ENCODE assay signal across 1 cellular context in the genomic region with DNA sequence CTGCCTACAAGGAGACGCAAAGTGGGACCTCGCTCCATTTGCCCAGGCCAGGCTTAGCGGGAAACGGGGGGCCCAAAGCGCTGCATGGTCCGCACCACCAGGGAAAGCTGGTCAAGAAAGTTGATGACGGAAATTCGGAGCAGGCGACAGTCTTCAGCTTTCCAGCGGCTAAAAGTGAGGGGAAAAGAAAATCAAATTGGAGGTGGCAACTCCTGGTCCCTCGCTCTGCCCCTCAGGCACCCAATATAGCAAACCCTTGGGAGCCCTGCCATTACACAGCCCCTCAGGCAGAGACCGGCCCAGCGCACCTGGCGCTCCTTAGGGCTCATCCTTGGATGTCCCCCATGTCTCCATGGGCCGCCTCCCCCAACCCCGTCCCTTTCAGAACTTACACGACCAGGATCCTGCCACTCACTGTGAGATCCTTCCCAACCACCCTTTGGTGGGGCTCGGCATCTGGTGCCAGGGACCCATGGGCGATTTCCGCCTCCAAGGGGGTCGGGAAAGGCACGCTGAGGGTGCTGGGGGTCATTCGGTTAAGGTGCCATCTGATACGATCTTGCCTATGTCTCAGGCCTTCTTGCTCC.
TF ChIP-seq lines count a peak whose summit lies in the region.

No MANE protein-coding gene starts in this region.

TF ChIP-seq in liver, 16 proteins besides CTCF, POLR2A, EP300 and RAD21 (continued from another document):
- TF ChIP-seq, protein P1, sequence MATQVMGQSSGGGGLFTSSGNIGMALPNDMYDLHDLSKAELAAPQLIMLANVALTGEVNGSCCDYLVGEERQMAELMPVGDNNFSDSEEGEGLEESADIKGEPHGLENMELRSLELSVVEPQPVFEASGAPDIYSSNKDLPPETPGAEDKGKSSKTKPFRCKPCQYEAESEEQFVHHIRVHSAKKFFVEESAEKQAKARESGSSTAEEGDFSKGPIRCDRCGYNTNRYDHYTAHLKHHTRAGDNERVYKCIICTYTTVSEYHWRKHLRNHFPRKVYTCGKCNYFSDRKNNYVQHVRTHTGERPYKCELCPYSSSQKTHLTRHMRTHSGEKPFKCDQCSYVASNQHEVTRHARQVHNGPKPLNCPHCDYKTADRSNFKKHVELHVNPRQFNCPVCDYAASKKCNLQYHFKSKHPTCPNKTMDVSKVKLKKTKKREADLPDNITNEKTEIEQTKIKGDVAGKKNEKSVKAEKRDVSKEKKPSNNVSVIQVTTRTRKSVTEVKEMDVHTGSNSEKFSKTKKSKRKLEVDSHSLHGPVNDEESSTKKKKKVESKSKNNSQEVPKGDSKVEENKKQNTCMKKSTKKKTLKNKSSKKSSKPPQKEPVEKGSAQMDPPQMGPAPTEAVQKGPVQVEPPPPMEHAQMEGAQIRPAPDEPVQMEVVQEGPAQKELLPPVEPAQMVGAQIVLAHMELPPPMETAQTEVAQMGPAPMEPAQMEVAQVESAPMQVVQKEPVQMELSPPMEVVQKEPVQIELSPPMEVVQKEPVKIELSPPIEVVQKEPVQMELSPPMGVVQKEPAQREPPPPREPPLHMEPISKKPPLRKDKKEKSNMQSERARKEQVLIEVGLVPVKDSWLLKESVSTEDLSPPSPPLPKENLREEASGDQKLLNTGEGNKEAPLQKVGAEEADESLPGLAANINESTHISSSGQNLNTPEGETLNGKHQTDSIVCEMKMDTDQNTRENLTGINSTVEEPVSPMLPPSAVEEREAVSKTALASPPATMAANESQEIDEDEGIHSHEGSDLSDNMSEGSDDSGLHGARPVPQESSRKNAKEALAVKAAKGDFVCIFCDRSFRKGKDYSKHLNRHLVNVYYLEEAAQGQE (IDR thresholded peaks at IDR 0.05), result no peak
- no peak for TF ChIP-seq HNF4G (IDR thresholded peaks at IDR 0.05)
- no peak for TF ChIP-seq HNF4A (conservative IDR thresholded peaks at IDR 0.05)
- TF ChIP-seq FOXA2 (IDR thresholded peaks at IDR 0.05), result no peak
- no peak for TF ChIP-seq YY1 (IDR thresholded peaks at IDR 0.05)
- TF ChIP-seq SP1 (IDR thresholded peaks at IDR 0.05), result no peak
TF ChIP-seq in liver: peak in this region for 0.
